In the genomic region with DNA sequence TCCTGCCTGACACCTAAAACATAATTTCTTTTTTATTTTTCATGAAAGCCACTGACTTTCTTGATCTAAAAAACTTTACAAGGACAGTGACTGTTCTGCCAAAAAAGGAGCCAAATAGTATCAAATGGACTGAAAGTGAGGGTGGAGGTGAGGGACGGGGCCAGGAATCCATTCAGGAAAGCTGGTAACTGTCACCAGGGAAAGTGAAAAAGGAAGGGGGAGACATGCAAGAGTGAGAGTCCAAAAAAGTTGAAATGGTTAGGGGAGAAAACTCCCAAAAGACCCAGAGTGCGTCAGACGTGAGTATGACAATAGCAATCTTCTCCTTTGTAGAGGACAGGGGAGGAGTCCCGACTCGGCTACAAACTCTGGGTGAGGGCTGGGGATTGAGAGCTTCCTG, we compare ENCODE assay signal across 7 cellular contexts. TPM values are rescaled to one million over a fixed set of nuclear protein-coding genes. Genes with fewer than 3 reads are reported as not detected.
"Had no signal": no experiment of that assay in that cellular context is flagged by ENCODE, and none has a peak within 500 bp of the region (broad histone marks: within the 10 kb centered on the region; RNA-seq: fewer than 3 reads in every experiment).

No MANE protein-coding gene starts in this region.

- H3K27ac ChIP-seq: HL-60, KMS-11 had no signal

- H3K4me2 ChIP-seq: KMS-11 had no signal

- H3K4me3 ChIP-seq: K562 had no signal

- H3K9ac ChIP-seq: KMS-11 had no signal

- DNase-seq: IMR-90, KBM-7, KG1 had no signal

RNA-seq across cellular contexts. Expression of a gene that starts 2.9 kb away (rescaled TPM):
- polyA plus RNA-seq: IgD-negative memory B cell, IMR-90 had no signal

RNA-seq across cellular contexts. Expression of a gene that starts 7.5 kb away (rescaled TPM):
- polyA plus RNA-seq: IgD-negative memory B cell, K562 had no signal
